15 cellular contexts compared by ENCODE assay signal in the genomic region with DNA sequence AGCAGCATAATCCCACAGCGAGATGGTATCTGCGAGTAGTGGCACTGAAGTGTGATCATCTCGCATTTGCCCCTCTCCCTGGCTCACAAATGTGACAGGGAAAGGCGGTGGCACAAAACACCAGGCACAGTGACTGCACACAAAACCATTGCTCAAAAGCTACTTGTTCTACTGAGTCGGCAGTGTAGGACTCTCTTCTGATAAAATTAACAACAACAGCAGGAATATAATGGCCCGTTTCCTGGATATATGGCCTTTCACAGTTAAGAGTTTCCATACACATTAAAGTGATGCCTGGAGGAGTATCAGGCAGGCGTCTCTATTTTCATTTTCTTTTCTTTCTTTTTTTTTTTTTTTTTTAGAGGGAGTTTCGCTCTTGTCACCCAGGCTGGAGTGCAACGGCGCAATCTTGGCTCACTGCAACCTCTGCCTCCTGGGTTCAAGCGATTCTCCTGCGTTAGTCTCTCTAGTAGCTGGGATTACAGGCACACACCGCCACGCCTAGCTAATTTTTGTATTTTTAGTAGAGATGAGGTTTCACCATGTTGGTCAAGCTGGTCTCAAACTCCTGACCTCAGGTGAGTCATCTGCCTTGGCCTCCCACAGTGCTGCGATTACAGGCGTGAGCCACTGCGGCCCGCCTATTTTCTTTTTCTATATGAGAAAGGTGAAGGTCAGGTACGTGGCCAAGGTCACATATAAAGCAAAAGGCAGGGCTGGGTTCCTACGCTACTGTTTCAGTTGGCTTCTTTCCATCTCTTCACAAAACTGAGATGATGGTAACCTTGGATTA.
A peak's percentile ranks its signal among the peaks of the same experiment; 100 is the strongest.
DNase-seq lines count a peak whose midpoint lies in the region; ATAC-seq and TF ChIP-seq lines count a peak whose summit lies in the region.
"Had no signal": no experiment of that assay in that cellular context is flagged by ENCODE, and none has a peak within 500 bp of the region (broad histone marks: within the 10 kb centered on the region; RNA-seq: fewer than 3 reads in every experiment).

No MANE protein-coding gene starts in this region.

- H3K4me1 ChIP-seq in H9 (ENCODE audit: insufficient read depth, low read length): peaks cover 2% of the 10 kb centered on the region; the same call in 1 of the 2 replicates
- H3K4me1 ChIP-seq in OCI-LY7 (ENCODE audit: insufficient read depth, low read length, poor library complexity, severe bottlenecking): peaks cover 20% of the 10 kb centered on the region

- no peak overlapping the region for H2BK20ac ChIP-seq in H9 (ENCODE audit: low read depth, low read length, poor library complexity, severe bottlenecking)

- no peak overlapping the region for H3K18ac ChIP-seq in H9 (ENCODE audit: insufficient read length, low read depth, low read length)

- WGBS in H9 (ENCODE audit: extremely low coverage, insufficient read length, low lambda C conversion rate): no CpG with 5 or more reads among the region's 20 CpGs

- H4K8ac ChIP-seq in H9 (replicated peaks; ENCODE audit: insufficient read length, low read depth, low read length): no peak overlapping the region

- CTCF ChIA-PET in Calu3 (lab: Charles Lee): interaction anchor here (0.5 to 2.7 kb wide), 8 partner anchors 12 to 546 kb away, joined by 3 to 12 read pairs (median 4); no protein-coding TSS in a partner anchor
- CTCF ChIA-PET in OCI-LY7 (lab: Charles Lee; ENCODE audit: unreplicated experiment): no interaction called here

- H3K4me2 ChIP-seq in H9 (ENCODE audit: insufficient read depth, insufficient read length, low read length) (no peak overlapping the region), OCI-LY7 (ENCODE audit: low read length) (no peak overlapping the region)

- H3T11ph ChIP-seq in H9 (ENCODE audit: low read length): no peak overlapping the region

- H2BK12ac ChIP-seq in H9 (ENCODE audit: insufficient read length, low read depth, low read length): no peak overlapping the region

- no peaks in the 10 kb centered on the region for H3K27me3 ChIP-seq in H9 (ENCODE audit: insufficient read depth, low read length)

- POLR2A ChIA-PET in OCI-LY7 (lab: Charles Lee): no interaction called here

- no peak overlapping the region for H2BK120ac ChIP-seq in H9 (ENCODE audit: low read depth, low read length, poor library complexity, severe bottlenecking)

- no peak overlapping the region for H3K4ac ChIP-seq in H9 (ENCODE audit: low read depth, low read length)

- H3K9ac ChIP-seq in H9 (ENCODE audit: extremely low read depth, insufficient read length, low read length): no peak overlapping the region

- H2AFZ ChIP-seq in H9 (ENCODE audit: low read length): no peak overlapping the region
- no peak overlapping the region for H2AFZ ChIP-seq in OCI-LY7 (ENCODE audit: low read length)

- H3K79me1 ChIP-seq in H9 (ENCODE audit: insufficient read depth, low read depth, low read length, poor library complexity, severe bottlenecking): no peaks in the 10 kb centered on the region

- ATAC-seq in left colon: peak; percentile 19
- ATAC-seq in left cardiac atrium: no peak
- ATAC-seq: activated CD8-positive, alpha-beta T cell treated with anti-CD3 and anti-CD28 coated beads for 36 hours; SK-N-SH treated with all-trans-retinoic acid at 6 μM for 48 hours had no signal

- H3K36me3 Mint-ChIP-seq in Calu3 (ENCODE audit: insufficient read depth, unreplicated experiment) (peaks cover 51% of the 10 kb centered on the region), H9 (ENCODE audit: insufficient read depth in 1 of 3, low read depth in 3 of 3) (no peaks in the 10 kb centered on the region; a peak in 1 of 7 replicates)

- H3K27me3 Mint-ChIP-seq in Calu3 (ENCODE audit: unreplicated experiment): no peaks in the 10 kb centered on the region
- no peaks in the 10 kb centered on the region for H3K27me3 Mint-ChIP-seq in H9 (ENCODE audit: low read depth)
- H3K27me3 Mint-ChIP-seq: activated CD8-positive, alpha-beta T cell treated with anti-CD3 and anti-CD28 coated beads for 36 hours; progenitor cell of endocrine pancreas had no signal

- H3K9me3 ChIP-seq in H9 (ENCODE audit: control insufficient read depth, low read depth, low read length) (no peaks in the 10 kb centered on the region), OCI-LY7 (ENCODE audit: low read length) (no peaks in the 10 kb centered on the region)

- peak overlapping the region; percentile 92 for H3K27ac Mint-ChIP-seq in Calu3 (ENCODE audit: unreplicated experiment)
- peak overlapping the region; percentile 52 to 85 (median 84); a peak in 3 of 7 replicates for H3K27ac Mint-ChIP-seq in H9
- H3K27ac Mint-ChIP-seq: activated CD8-positive, alpha-beta T cell treated with anti-CD3 and anti-CD28 coated beads for 36 hours; progenitor cell of endocrine pancreas had no signal

- BruUV-seq in Calu3 (replicated peaks; lab: Mats Ljungman, UMichigan): TSS peak; percentile 16
- no TSS peak for BruUV-seq in OCI-LY7 (replicated peaks; lab: Mats Ljungman, UMichigan)

- no peak for TF ChIP-seq CTCF in Calu3 (IDR thresholded peaks at IDR 0.05; ENCODE audit: unreplicated experiment)
- TF ChIP-seq CTCF in H9 (conservative IDR thresholded peaks at IDR 0.05): no peak
- no peak for TF ChIP-seq CTCF in OCI-LY7 (conservative IDR thresholded peaks at IDR 0.05; ENCODE audit: low read length)

- H2BK15ac ChIP-seq in H9 (ENCODE audit: low read depth, low read length): no peak overlapping the region

- H3K23me2 ChIP-seq in H9 (ENCODE audit: insufficient read length, low read depth, low read length, poor library complexity, severe bottlenecking): no peaks in the 10 kb centered on the region

- H4K20me1 ChIP-seq in H9 (ENCODE audit: control insufficient read depth, insufficient read depth, insufficient read length) (no peaks in the 10 kb centered on the region), OCI-LY7 (ENCODE audit: insufficient read depth, low read length) (no peaks in the 10 kb centered on the region)

- intact Hi-C loops in Calu3 (cut with micrococcal nuclease; ENCODE audit: unreplicated experiment): loop anchor here (2.0 kb wide), 1 partner anchor 65 kb away; no protein-coding TSS in a partner anchor
- intact Hi-C loops in left colon (cut with DNase I, micrococcal nuclease): no loop called here
- intact Hi-C loops in left cardiac atrium (cut with DNase I): no loop called here
- intact Hi-C loops in OCI-LY7 (cut with micrococcal nuclease; ENCODE audit: unreplicated experiment): no loop called here

- no peaks in the 10 kb centered on the region for H3K36me3 ChIP-seq in OCI-LY7 (ENCODE audit: insufficient read depth, low read length)

- peak; percentile 67 for DNase-seq in Calu3
- no peak for DNase-seq in H9
- peak; percentile 76 for DNase-seq in RPMI7951 (ENCODE audit: low read depth)
- no peak for DNase-seq in left colon
- DNase-seq in left cardiac atrium: no peak
- DNase-seq in NCI-H1694 treated with DMSO at 0.1 percent for 48 hours (lab: John Stamatoyannopoulos, UW): no peak
- no peak for DNase-seq in NCI-H2029 (lab: John Stamatoyannopoulos, UW)
- no peak for DNase-seq in OCI-LY7 (ENCODE audit: low spot score)
- DNase-seq: activated CD8-positive, alpha-beta T cell treated with anti-CD3 and anti-CD28 coated beads for 36 hours; amniotic stem cell; C1 segment of cervical spinal cord; erythroblast; NCI-H345 had no signal

- no peak overlapping the region for H4K5ac ChIP-seq in H9 (ENCODE audit: insufficient read length, low read depth, low read length)

- no peak overlapping the region for H3K23ac ChIP-seq in H9 (ENCODE audit: insufficient read length, low read depth, low read length)

- no peak overlapping the region for H3K56ac ChIP-seq in H9 (ENCODE audit: insufficient read length, low read depth, low read length)

- no peaks in the 10 kb centered on the region for H3K9me2 ChIP-seq in OCI-LY7 (ENCODE audit: insufficient read depth, low read length)

- no peak overlapping the region for H2AK5ac ChIP-seq in H9 (ENCODE audit: insufficient read length, low read length)

- H3K27ac ChIP-seq in H9 (ENCODE audit: insufficient read length, low read depth, low read length) (no peak overlapping the region), OCI-LY7 (ENCODE audit: low read depth, low read length, poor library complexity, severe bottlenecking) (no peak overlapping the region)

- H3K9me3 Mint-ChIP-seq in Calu3 (ENCODE audit: low read depth, unreplicated experiment) (no peaks in the 10 kb centered on the region), H9 (no peaks in the 10 kb centered on the region)
- H3K9me3 Mint-ChIP-seq: activated CD8-positive, alpha-beta T cell treated with anti-CD3 and anti-CD28 coated beads for 36 hours had no signal

- no peak overlapping the region for H3K4me3 ChIP-seq in OCI-LY7 (ENCODE audit: low read depth, low read length, poor library complexity, severe bottlenecking)

- H3K79me2 ChIP-seq in H9 (ENCODE audit: insufficient read depth, low read length): no peaks in the 10 kb centered on the region; the same call in 1 of the 2 replicates
- H3K79me2 ChIP-seq in OCI-LY7 (ENCODE audit: insufficient read depth, low read depth, low read length): no peaks in the 10 kb centered on the region

- no peak overlapping the region for H4K91ac ChIP-seq in H9 (ENCODE audit: insufficient read length, low read depth, low read length)

- H3K4me1 Mint-ChIP-seq in Calu3 (ENCODE audit: low read depth, unreplicated experiment): peaks cover 85% of the 10 kb centered on the region
- peaks cover 38 to 47% of the 10 kb centered on the region in 2 experiments for H3K4me1 Mint-ChIP-seq in H9

- no peak overlapping the region; the same call in 1 of the 2 replicates for H3K14ac ChIP-seq in H9 (ENCODE audit: insufficient read depth, low read length)

- no peak overlapping the region for H2BK5ac ChIP-seq in H9 (ENCODE audit: insufficient read length, low read length)

- H3K4me3 Mint-ChIP-seq in Calu3 (ENCODE audit: low read depth, unreplicated experiment) (peak overlapping the region; percentile 29), H9 (no peak overlapping the region)
- H3K4me3 Mint-ChIP-seq: activated CD8-positive, alpha-beta T cell treated with anti-CD3 and anti-CD28 coated beads for 36 hours had no signal

Comparison
In these comparisons a context has a peak if more than half of its experiments do, and no peak if none do; other contexts are left out.
1. DNase-seq: peak in Calu3 (single experiment) and RPMI7951 (single experiment); none in H9 (single experiment), left colon (0 of 2), left cardiac atrium (single experiment), NCI-H1694 treated with DMSO at 0.1 percent for 48 hours (single experiment), NCI-H2029 (single experiment) and OCI-LY7 (single experiment).